20 cellular contexts compared by ENCODE assay signal in the genomic region with DNA sequence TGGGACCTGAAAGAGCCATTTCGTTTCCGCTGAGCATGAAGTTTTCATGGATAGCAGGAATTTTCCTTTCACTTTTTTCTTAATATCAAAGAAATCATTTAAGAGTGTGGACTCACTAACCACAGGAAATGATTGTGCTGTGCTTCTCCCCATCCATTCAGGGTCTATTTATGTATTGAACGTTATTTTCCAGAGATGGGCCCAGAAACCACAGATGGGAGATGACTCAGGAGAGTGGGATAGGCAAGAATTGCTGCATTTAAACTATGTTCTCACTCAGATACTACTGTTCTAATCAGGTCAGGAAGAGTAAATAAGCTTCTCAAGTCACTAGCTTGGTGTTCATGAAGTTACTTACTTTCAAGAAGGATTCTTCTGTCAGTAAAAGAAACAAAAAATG.
DNase-seq lines count a peak whose midpoint lies in the region; ATAC-seq and TF ChIP-seq lines count a peak whose summit lies in the region.
"Had no signal": no experiment of that assay in that cellular context is flagged by ENCODE, and none has a peak within 500 bp of the region (broad histone marks: within the 10 kb centered on the region; RNA-seq: fewer than 3 reads in every experiment).

No MANE protein-coding gene starts in this region.

- no peak for ATAC-seq in esophagus mucosa
- ATAC-seq: body of pancreas, HepG2, left cardiac atrium had no signal

- intact Hi-C loops in tibial artery (cut with DNase I; ENCODE audit: low total_unique reads), result no loop called here

- no peaks in the 10 kb centered on the region for H3K9me3 ChIP-seq in tibial artery
- H3K9me3 ChIP-seq: body of pancreas, prostate gland had no signal

- TF ChIP-seq CTCF in choroid plexus epithelial cell (conservative IDR thresholded peaks at IDR 0.05; ENCODE audit: low read depth, low read length), result no peak
- TF ChIP-seq CTCF in tibial artery (IDR thresholded peaks at IDR 0.05), result no peak

- no peaks in the 10 kb centered on the region for H3K4me1 ChIP-seq in tibial artery
- H3K4me1 ChIP-seq: body of pancreas, prostate gland, SJSA1 had no signal

- no peak overlapping the region for H3K4me3 ChIP-seq in choroid plexus epithelial cell (ENCODE audit: low read depth, low read length)
- no peak overlapping the region for H3K4me3 ChIP-seq in tibial artery
- H3K4me3 ChIP-seq: body of pancreas, prostate gland, SJSA1 had no signal

- no peaks in the 10 kb centered on the region for H3K27me3 ChIP-seq in tibial artery
- H3K27me3 ChIP-seq: body of pancreas, SJSA1 had no signal

- DNase-seq in AG20443 (ENCODE audit: low spot score) (peak; percentile 7), HT1080 (ENCODE audit: low read depth) (peak; percentile 89), choroid plexus epithelial cell (ENCODE audit: low read depth) (peak; percentile 7), myocyte (ENCODE audit: low read depth) (peak; percentile 37), midbrain (lab: John Stamatoyannopoulos, UW) (no peak), tibial artery (no peak), HuH-7 (ENCODE audit: low spot score) (no peak)
- DNase-seq: activated B cell treated with CpG ODN at 0.5 μM for 24 hours; activated CD4-positive, alpha-beta memory T cell treated with anti-CD3 and anti-CD28 coated beads, Interleukin-2, amount 10 ng/mL, durations not matched to agents 7 days and 5 days; activated naive CD4-positive, alpha-beta T cell treated with anti-CD3 and anti-CD28 coated beads for 36 hours; body of pancreas; left cardiac atrium; MM.1S; NCI-H146; NCI-H748 treated with DMSO at 0.1 percent for 48 hours; stimulated activated CD4-positive, alpha-beta T cell treated with anti-CD3 and anti-CD28 coated beads, Interleukin-4, amount 100 ng/mL, for 24 hours had no signal

- H3K27ac ChIP-seq in tibial artery, result no peak overlapping the region
- H3K27ac ChIP-seq: body of pancreas, prostate gland, SJSA1 had no signal

- no peaks in the 10 kb centered on the region for H3K36me3 ChIP-seq in tibial artery
- H3K36me3 ChIP-seq: prostate gland, SJSA1 had no signal

Comparison
In these comparisons a context has a peak if more than half of its experiments do, and no peak if none do; other contexts are left out.
1. DNase-seq: peak in AG20443 (single experiment), HT1080 (single experiment), choroid plexus epithelial cell (single experiment) and myocyte (single experiment); none in midbrain (single experiment), tibial artery (0 of 2) and HuH-7 (single experiment).